Comparison of ENCODE assay signal across 26 cellular contexts in genomic region chr2:100206731-100207255, GRCh38.
"Had no signal": no experiment of that assay in that cellular context is flagged by ENCODE, and none has a peak within 500 bp of the region (broad histone marks: within the 10 kb centered on the region; RNA-seq: fewer than 3 reads in every experiment).

No MANE protein-coding gene starts in this region.

- H3K36me3 ChIP-seq: brain microvascular endothelial cell, esophagus muscularis mucosa, gastrocnemius medialis, heart right ventricle had no signal

- H3K4me3 ChIP-seq: coronary artery, dorsolateral prefrontal cortex, esophagus muscularis mucosa, gastrocnemius medialis, heart right ventricle had no signal

- DNase-seq: activated CD4-positive, alpha-beta memory T cell treated with anti-CD3 and anti-CD28 coated beads for 36 hours; activated CD4-positive, alpha-beta T cell treated with anti-CD3 and anti-CD28 coated beads for 36 hours; activated CD4-positive, alpha-beta T cell treated with anti-CD3 and anti-CD28 coated beads, Interleukin-2, amount 10 ng/mL, durations not matched to agents 24 days and 14 days; activated CD4-positive, CD25-positive, alpha-beta regulatory T cell; activated CD4-positive, CD25-positive, alpha-beta regulatory T cell treated with anti-CD3 and anti-CD28 coated beads, Interleukin-2, amount 50 U/mL, for 72 hours; activated CD8-positive, alpha-beta memory T cell treated with anti-CD3 and anti-CD28 coated beads, Interleukin-2, amount 10 ng/mL, durations not matched to agents 7 days and 5 days; activated CD8-positive, alpha-beta memory T cell treated with anti-CD3 and anti-CD28 coated beads, Interleukin-2, amount 50 U/mL, for 4 hours; activated CD8-positive, alpha-beta T cell treated with anti-CD3 and anti-CD28 coated beads, Interleukin-2, amount 10 ng/mL, durations not matched to agents 7 days and 5 days; activated effector memory CD4-positive, alpha-beta T cell treated with anti-CD3 and anti-CD28 coated beads, Interleukin-2, amount 50 U/mL, for 16 hours; activated naive CD4-positive, alpha-beta T cell treated with anti-CD3 and anti-CD28 coated beads for 36 hours; activated naive CD8-positive, alpha-beta T cell treated with anti-CD3 and anti-CD28 coated beads for 36 hours; activated naive CD8-positive, alpha-beta T cell treated with anti-CD3 and anti-CD28 coated beads, Interleukin-2, amount 50 U/mL, for 24 hours; activated T-cell treated with anti-CD3 and anti-CD28 coated beads, Interleukin-2, amount 50 U/mL, for 1 hour; activated T-cell treated with anti-CD3 and anti-CD28 coated beads, Interleukin-2, amount 50 U/mL, for 48 hours; amniotic stem cell; anterior cingulate cortex; brain microvascular endothelial cell; dorsolateral prefrontal cortex; effector memory CD8-positive, alpha-beta T cell; erythroblast; foreskin keratinocyte; gastrocnemius medialis; heart right ventricle; T-helper 2 cell had no signal

- H3K27me3 ChIP-seq: brain microvascular endothelial cell, dorsolateral prefrontal cortex, esophagus muscularis mucosa, foreskin keratinocyte, gastrocnemius medialis, heart right ventricle had no signal

- H3K27ac ChIP-seq: brain microvascular endothelial cell, dorsolateral prefrontal cortex, esophagus muscularis mucosa, foreskin keratinocyte, gastrocnemius medialis had no signal

- H3K9me3 ChIP-seq: esophagus muscularis mucosa, gastrocnemius medialis, heart right ventricle had no signal

- H3K4me1 ChIP-seq: esophagus muscularis mucosa, foreskin keratinocyte had no signal
